ENCODE assay signal across 8 cellular contexts in the genomic region with DNA sequence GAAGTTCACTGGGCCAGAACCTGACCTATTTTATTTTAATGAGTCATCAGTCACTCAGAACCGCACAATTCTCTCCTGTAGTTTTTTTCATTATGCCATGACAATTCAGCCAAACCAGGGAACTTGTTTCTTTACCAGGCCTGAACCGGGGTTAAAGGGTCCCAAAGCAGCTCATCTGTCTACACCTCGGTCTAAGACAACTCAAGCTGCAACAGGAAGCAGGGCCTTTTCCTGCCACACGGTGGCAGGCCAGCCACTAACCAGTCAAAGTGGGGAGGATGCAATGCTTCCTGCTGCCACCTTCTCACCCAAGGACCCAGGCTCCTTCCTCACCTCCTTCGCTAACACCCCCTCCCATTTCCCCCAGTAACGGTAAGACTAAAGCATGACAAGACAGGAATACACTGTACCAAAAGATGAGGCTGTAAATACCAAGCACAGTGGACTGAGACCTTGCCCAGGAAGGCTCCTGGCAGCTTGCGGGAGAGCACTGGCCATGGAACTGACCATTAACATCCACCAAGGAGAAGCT. TPM values are rescaled to one million over a fixed set of nuclear protein-coding genes. Genes with fewer than 3 reads are reported as not detected.
A peak's percentile ranks its signal among the peaks of the same experiment; 100 is the strongest.
DNase-seq lines count a peak whose midpoint lies in the region; ATAC-seq and TF ChIP-seq lines count a peak whose summit lies in the region.

No MANE protein-coding gene starts in this region.

- TF ChIP-seq CTCF in choroid plexus epithelial cell (conservative IDR thresholded peaks at IDR 0.05; ENCODE audit: low read depth, low read length), result peak; percentile 97

- DNase-seq in DMS53 treated with DMSO at 0.1 percent for 48 hours (lab: John Stamatoyannopoulos, UW; ENCODE audit: unreplicated experiment) (peak; percentile 12), M059J (ENCODE audit: low read depth) (peak; percentile 52), choroid plexus epithelial cell (ENCODE audit: low read depth) (peak; percentile 69), lung microvascular endothelial cell (ENCODE audit: low read depth in 2 of 2) (peak; percentile 29 to 41)
- peak; percentile 41 to 44 for DNase-seq in activated CD4-positive, alpha-beta T cell treated with anti-CD3 and anti-CD28 coated beads for 24 hours (ENCODE audit: low read depth in 2 of 2)
- DNase-seq in stimulated activated CD8-positive, alpha-beta memory T cell treated with anti-CD3 and anti-CD28 coated beads, Interleukin-2, amount 100 ng/mL, for 48 hours (ENCODE audit: low read depth in 2 of 2), result peak; percentile 38 to 55

- ATAC-seq in GM21619 (IDR thresholded peaks at IDR 0.05; ENCODE audit: unreplicated experiment) (peak; percentile 93), GM18861 (IDR thresholded peaks at IDR 0.05; ENCODE audit: unreplicated experiment) (no peak)

- H3K4me3 ChIP-seq in choroid plexus epithelial cell (ENCODE audit: low read depth, low read length), result no peak overlapping the region

RNA-seq across cellular contexts. Expression of a gene that starts 56.7 kb away (rescaled TPM):
- 2.7 and 3.0 TPM in 2 replicates for total RNA-seq in M059J (2014; rRNA removed; shearing (Covaris generic))
- 5.0 and 17.9 TPM in 2 replicates for total RNA-seq in lung microvascular endothelial cell

Comparison
In these comparisons a context has a peak if more than half of its experiments do, and no peak if none do; other contexts are left out.
1. DNase-seq: peak in every context shown above with its lines; median percentile 69 in choroid plexus epithelial cell; 52 in M059J; 46 in stimulated activated CD8-positive, alpha-beta memory T cell treated with anti-CD3 and anti-CD28 coated beads, Interleukin-2, amount 100 ng/mL, for 48 hours; 42 in activated CD4-positive, alpha-beta T cell treated with anti-CD3 and anti-CD28 coated beads for 24 hours; 35 in lung microvascular endothelial cell; 12 in DMS53 treated with DMSO at 0.1 percent for 48 hours.